10 cellular contexts compared by ENCODE assay signal in the genomic region with DNA sequence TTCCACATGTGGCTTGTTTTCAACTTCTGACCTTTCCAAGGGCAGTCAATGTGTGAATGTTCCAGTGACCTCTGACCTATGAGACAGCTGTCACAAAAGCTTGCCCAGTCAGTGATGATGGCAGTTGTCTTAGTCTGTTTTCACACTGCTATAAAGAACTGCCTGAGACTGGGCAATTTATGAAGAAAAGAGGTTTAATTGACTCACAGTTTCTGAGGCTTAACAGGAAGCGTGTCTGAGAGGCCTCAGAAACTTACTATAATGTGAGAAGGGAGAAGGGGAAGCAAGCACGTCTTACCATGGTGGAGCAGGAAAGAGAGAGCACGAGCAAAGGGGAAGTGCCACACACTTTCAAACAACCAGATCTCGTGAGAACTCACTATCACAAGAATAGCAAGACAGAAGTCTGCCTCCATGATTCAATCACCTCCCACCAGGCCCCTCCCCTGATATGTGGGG.
A peak's percentile ranks its signal among the peaks of the same experiment; 100 is the strongest.
DNase-seq lines count a peak whose midpoint lies in the region; ATAC-seq and TF ChIP-seq lines count a peak whose summit lies in the region.
"Had no signal": no experiment of that assay in that cellular context is flagged by ENCODE, and none has a peak within 500 bp of the region (broad histone marks: within the 10 kb centered on the region; RNA-seq: fewer than 3 reads in every experiment).

No MANE protein-coding gene starts in this region.

- TF ChIP-seq POLR2A in prostate gland (IDR thresholded peaks at IDR 0.05) = no peak

- POLR2A ChIA-PET in activated CD4-positive, alpha-beta T cell treated with anti-CD3 and anti-CD28 coated beads for 36 hours (lab: Charles Lee) = no interaction called here
- POLR2A ChIA-PET in activated CD4-positive, alpha-beta T cell treated with anti-CD3 and anti-CD28 coated beads, Interleukin-2, amount 10 ng/mL, durations not matched to agents 7 days and 5 days (lab: Charles Lee) = interaction anchor here (0.7 kb wide), 1 partner anchor 13 kb away, joined by 9 read pairs; no protein-coding TSS in a partner anchor

- H3K4me3 ChIP-seq in OCI-LY3 (ENCODE audit: low read length) = no peak overlapping the region
- H3K4me3 ChIP-seq in prostate gland = no peak overlapping the region
- H3K4me3 ChIP-seq: heart right ventricle had no signal

- peak overlapping the region; percentile 27 for H3K27ac Mint-ChIP-seq in activated CD4-positive, alpha-beta T cell treated with anti-CD3 and anti-CD28 coated beads for 36 hours
- no peak overlapping the region for H3K27ac Mint-ChIP-seq in activated CD4-positive, alpha-beta T cell treated with anti-CD3 and anti-CD28 coated beads, Interleukin-2, amount 10 ng/mL, durations not matched to agents 7 days and 5 days

- H4K20me1 ChIP-seq in OCI-LY3 (ENCODE audit: insufficient read depth, low read length) = no peaks in the 10 kb centered on the region

- H3K36me3 ChIP-seq in OCI-LY3 (replicated peaks; ENCODE audit: low read depth, low read length) = no peaks in the 10 kb centered on the region
- no peaks in the 10 kb centered on the region for H3K36me3 ChIP-seq in prostate gland
- H3K36me3 ChIP-seq: heart right ventricle had no signal

- 74% methylated on average over 4 of the region's 4 CpGs for WGBS in prostate gland

- intact Hi-C loops in activated CD4-positive, alpha-beta T cell treated with anti-CD3 and anti-CD28 coated beads for 36 hours (cut with DNase I, micrococcal nuclease) = no loop called here
- intact Hi-C loops in prostate gland (cut with DNase I) = no loop called here

- CTCF ChIA-PET in activated CD4-positive, alpha-beta T cell treated with anti-CD3 and anti-CD28 coated beads for 36 hours (lab: Charles Lee) = no interaction called here
- CTCF ChIA-PET in activated CD4-positive, alpha-beta T cell treated with anti-CD3 and anti-CD28 coated beads, Interleukin-2, amount 10 ng/mL, durations not matched to agents 7 days and 5 days (lab: Charles Lee) = no interaction called here

- H3K9me3 ChIP-seq in OCI-LY3 (ENCODE audit: insufficient read depth, low read length) (no peaks in the 10 kb centered on the region), prostate gland (no peaks in the 10 kb centered on the region)

- no peak overlapping the region for H3K4me3 Mint-ChIP-seq in activated CD4-positive, alpha-beta T cell treated with anti-CD3 and anti-CD28 coated beads for 36 hours
- H3K4me3 Mint-ChIP-seq in activated CD4-positive, alpha-beta T cell treated with anti-CD3 and anti-CD28 coated beads, Interleukin-2, amount 10 ng/mL, durations not matched to agents 7 days and 5 days = no peak overlapping the region

- peak; percentile 16 for DNase-seq in activated CD4-positive, alpha-beta T cell treated with anti-CD3 and anti-CD28 coated beads for 36 hours
- DNase-seq in activated CD4-positive, alpha-beta T cell treated with anti-CD3 and anti-CD28 coated beads, Interleukin-2, amount 10 ng/mL, durations not matched to agents 7 days and 5 days = no peak
- DNase-seq in retina = peak; percentile 29
- no peak for DNase-seq in C1 segment of cervical spinal cord (lab: John Stamatoyannopoulos, UW)
- DNase-seq in prostate gland (ENCODE audit: low spot score) = no peak
- DNase-seq in stimulated activated CD8-positive, alpha-beta memory T cell treated with anti-CD3 and anti-CD28 coated beads, Interleukin-4, amount 100 ng/mL, for 48 hours = no peak
- DNase-seq: heart right ventricle, NCI-H1105 treated with DMSO at 0.1 percent for 48 hours had no signal

- H3K9ac ChIP-seq in OCI-LY3 (ENCODE audit: low read length) = no peak overlapping the region

- peaks cover 5% of the 10 kb centered on the region for H3K4me1 Mint-ChIP-seq in activated CD4-positive, alpha-beta T cell treated with anti-CD3 and anti-CD28 coated beads for 36 hours
- no peaks in the 10 kb centered on the region for H3K4me1 Mint-ChIP-seq in activated CD4-positive, alpha-beta T cell treated with anti-CD3 and anti-CD28 coated beads, Interleukin-2, amount 10 ng/mL, durations not matched to agents 7 days and 5 days

- H2AFZ ChIP-seq in OCI-LY3 (ENCODE audit: low read depth, low read length) = peak overlapping the region; percentile 93

- H3K4me1 ChIP-seq in OCI-LY3 (ENCODE audit: low read length) (peaks cover 10% of the 10 kb centered on the region), prostate gland (replicated peaks) (no peaks in the 10 kb centered on the region)
- H3K4me1 ChIP-seq: heart right ventricle had no signal

- H3K4me2 ChIP-seq in OCI-LY3 (ENCODE audit: low read length) = peak overlapping the region; percentile 35

- H3K79me2 ChIP-seq in OCI-LY3 (ENCODE audit: low read length) = no peaks in the 10 kb centered on the region

- H3K27me3 ChIP-seq in OCI-LY3 (ENCODE audit: low read depth, low read length) (no peaks in the 10 kb centered on the region), prostate gland (replicated peaks; ENCODE audit: insufficient read depth) (no peaks in the 10 kb centered on the region)
- H3K27me3 ChIP-seq: heart right ventricle had no signal

- TF ChIP-seq CTCF in OCI-LY3 (IDR thresholded peaks at IDR 0.05; ENCODE audit: low read depth, low read length) (no peak), prostate gland (IDR thresholded peaks at IDR 0.05) (no peak)

- H3K36me3 Mint-ChIP-seq in activated CD4-positive, alpha-beta T cell treated with anti-CD3 and anti-CD28 coated beads for 36 hours (ENCODE audit: low read depth) = no peaks in the 10 kb centered on the region
- no peaks in the 10 kb centered on the region for H3K36me3 Mint-ChIP-seq in activated CD4-positive, alpha-beta T cell treated with anti-CD3 and anti-CD28 coated beads, Interleukin-2, amount 10 ng/mL, durations not matched to agents 7 days and 5 days (ENCODE audit: low read depth)

- peak overlapping the region; percentile 57 for H3K27ac ChIP-seq in OCI-LY3 (ENCODE audit: low read length)
- H3K27ac ChIP-seq in prostate gland = no peak overlapping the region
- H3K27ac ChIP-seq: heart right ventricle had no signal

- peak; percentile 93 for ATAC-seq in activated CD4-positive, alpha-beta T cell treated with anti-CD3 and anti-CD28 coated beads for 36 hours
- ATAC-seq in HG03095 (IDR thresholded peaks at IDR 0.05; ENCODE audit: unreplicated experiment) = peak; percentile 59
- ATAC-seq: heart right ventricle had no signal

- H3K27me3 Mint-ChIP-seq in activated CD4-positive, alpha-beta T cell treated with anti-CD3 and anti-CD28 coated beads for 36 hours = peaks cover 11% of the 10 kb centered on the region
- H3K27me3 Mint-ChIP-seq in activated CD4-positive, alpha-beta T cell treated with anti-CD3 and anti-CD28 coated beads, Interleukin-2, amount 10 ng/mL, durations not matched to agents 7 days and 5 days = peaks cover 3% of the 10 kb centered on the region

- H3K9me3 Mint-ChIP-seq in activated CD4-positive, alpha-beta T cell treated with anti-CD3 and anti-CD28 coated beads for 36 hours (ENCODE audit: low read depth) = no peaks in the 10 kb centered on the region
- no peaks in the 10 kb centered on the region for H3K9me3 Mint-ChIP-seq in activated CD4-positive, alpha-beta T cell treated with anti-CD3 and anti-CD28 coated beads, Interleukin-2, amount 10 ng/mL, durations not matched to agents 7 days and 5 days

Comparison
In these comparisons a context has a peak if more than half of its experiments do, and no peak if none do; other contexts are left out.
1. DNase-seq: peak in activated CD4-positive, alpha-beta T cell treated with anti-CD3 and anti-CD28 coated beads for 36 hours (single experiment) and retina (single experiment); none in activated CD4-positive, alpha-beta T cell treated with anti-CD3 and anti-CD28 coated beads, Interleukin-2, amount 10 ng/mL, durations not matched to agents 7 days and 5 days (single experiment), C1 segment of cervical spinal cord (0 of 14), prostate gland (single experiment) and stimulated activated CD8-positive, alpha-beta memory T cell treated with anti-CD3 and anti-CD28 coated beads, Interleukin-4, amount 100 ng/mL, for 48 hours (single experiment).